24 cellular contexts compared by ENCODE assay signal in genomic region chr1:31756578-31756977, GRCh38. TPM values are rescaled to one million over a fixed set of nuclear protein-coding genes. Genes with fewer than 3 reads are reported as not detected.
DNase-seq lines count a peak whose midpoint lies in the region; ATAC-seq and TF ChIP-seq lines count a peak whose summit lies in the region.
"Had no signal": no experiment of that assay in that cellular context is flagged by ENCODE, and none has a peak within 500 bp of the region (broad histone marks: within the 10 kb centered on the region; RNA-seq: fewer than 3 reads in every experiment).

No MANE protein-coding gene starts in this region.

- H3K4me2 ChIP-seq in mesenchymal stem cell (ENCODE audit: low read length, poor library complexity, severe bottlenecking) (no peak overlapping the region), neuronal stem cell (ENCODE audit: insufficient read depth, low read length, poor library complexity, severe bottlenecking) (no peak overlapping the region)
- H3K4me2 ChIP-seq: A549 had no signal

- no peak overlapping the region for H3K23ac ChIP-seq in mesenchymal stem cell (ENCODE audit: low read length in 2 of 2)
- H3K23ac ChIP-seq in neuronal stem cell (ENCODE audit: low read depth, low read length, poor library complexity) = peak overlapping the region; percentile 8

- no peak overlapping the region for H3K4ac ChIP-seq in mesenchymal stem cell (ENCODE audit: low read depth in 1 of 2, low read length in 2 of 2)
- H3K4ac ChIP-seq in neuronal stem cell (ENCODE audit: low read length) = no peak overlapping the region

- no peak for TF ChIP-seq CTCF in RWPE1 (conservative IDR thresholded peaks at IDR 0.05; ENCODE audit: low read depth)

- no peak overlapping the region for H2BK5ac ChIP-seq in mesenchymal stem cell (ENCODE audit: low read depth, low read length, poor library complexity, severe bottlenecking)
- H2BK5ac ChIP-seq in neuronal stem cell (ENCODE audit: low read length) = no peak overlapping the region

- POLR2A ChIA-PET in RWPE1 (lab: Yijun Ruan, JAX; ENCODE audit: low non-redundant PET) = no interaction called here

- H3K27ac ChIP-seq in RWPE1 (peak overlapping the region; percentile 77; the same call in 1 of the 2 replicates), caudate nucleus (ENCODE audit: low read depth, low read length) (peak overlapping the region; percentile 28), mesenchymal stem cell (ENCODE audit: low read length, poor library complexity, severe bottlenecking) (no peak overlapping the region), neuronal stem cell (replicated peaks; ENCODE audit: low read length) (no peak overlapping the region)
- H3K27ac ChIP-seq: A549; BLaER1 treated with 17β-estradiol and CSF1 and Interleukin-3, amounts not matched to agents 10 nM and 100 nM had no signal

- H2BK120ac ChIP-seq in mesenchymal stem cell (ENCODE audit: low read depth, low read length) = no peak overlapping the region
- peak overlapping the region; percentile 6 for H2BK120ac ChIP-seq in neuronal stem cell (ENCODE audit: low read depth, low read length)

- H3K79me1 ChIP-seq in mesenchymal stem cell (replicated peaks; ENCODE audit: low read length, poor library complexity, severe bottlenecking) = no peaks in the 10 kb centered on the region
- no peaks in the 10 kb centered on the region for H3K79me1 ChIP-seq in neuronal stem cell (ENCODE audit: low read depth, low read length)

- DNase-seq in RWPE1 (ENCODE audit: low spot score) = no peak
- no peak for DNase-seq in caudate nucleus (lab: John Stamatoyannopoulos, UW)
- DNase-seq in mesenchymal stem cell = no peak
- DNase-seq in neuronal stem cell (ENCODE audit: low spot score) = no peak
- DNase-seq in activated T-cell treated with anti-CD3 and anti-CD28 coated beads, Interleukin-2, amount 50 U/mL, for 48 hours = no peak
- no peak for DNase-seq in superior temporal gyrus (ENCODE audit: extremely low spot score)
- DNase-seq: 8988T; ACHN; AML-193; BE2C; CD4-positive, alpha-beta T cell; CD8-positive, alpha-beta memory T cell; DMS 273 treated with DMSO at 0.1 percent for 48 hours; DMS79; EL; GDM1; GOT3; HCEC 1CT had no signal

- H3K18ac ChIP-seq in mesenchymal stem cell (ENCODE audit: low read depth in 1 of 2, low read length in 2 of 2) (no peak overlapping the region), neuronal stem cell (ENCODE audit: low read length) (no peak overlapping the region)

- H3K4me1 ChIP-seq in mesenchymal stem cell (ENCODE audit: control insufficient read depth, insufficient read depth, low read depth, low read length) = peaks cover 36% of the 10 kb centered on the region
- peaks cover 24 to 32% of the 10 kb centered on the region in 2 donors for H3K4me1 ChIP-seq in neuronal stem cell (ENCODE audit: control insufficient read depth in 2 of 2, insufficient read depth in 1 of 2, low read depth in 1 of 2, low read length in 2 of 2)

- H2AFZ ChIP-seq in mesenchymal stem cell (ENCODE audit: low read depth, low read length) = no peak overlapping the region
- H2AFZ ChIP-seq in neuronal stem cell (ENCODE audit: low read length) = no peak overlapping the region

- H3K27me3 ChIP-seq in mesenchymal stem cell (ENCODE audit: control insufficient read depth in 1 of 2, insufficient read depth in 1 of 2, low read length in 2 of 2) (peaks cover 0 to 8% of the 10 kb centered on the region in 2 experiments), neuronal stem cell (ENCODE audit: control insufficient read depth in 3 of 3, insufficient read depth in 3 of 3, low read depth in 1 of 3, low read length in 3 of 3) (no peaks in the 10 kb centered on the region)
- H3K27me3 ChIP-seq: BE2C had no signal

- no peak for ATAC-seq in HG02759 (IDR thresholded peaks at IDR 0.05; ENCODE audit: unreplicated experiment)
- ATAC-seq in GM21825 (IDR thresholded peaks at IDR 0.05; ENCODE audit: unreplicated experiment) = no peak
- ATAC-seq: A549, GM12878 had no signal

- H3K9me3 ChIP-seq in mesenchymal stem cell (ENCODE audit: control insufficient read depth, low read length) (no peaks in the 10 kb centered on the region), neuronal stem cell (replicated peaks in 1 of 2; ENCODE audit: control insufficient read depth in 2 of 2, insufficient read depth in 1 of 2, low read depth in 1 of 2, low read length in 2 of 2) (no peaks in the 10 kb centered on the region)
- H3K9me3 ChIP-seq: A549; BE2C; BLaER1 treated with 17β-estradiol and CSF1 and Interleukin-3, amounts not matched to agents 10 nM and 100 nM had no signal

- H3K36me3 ChIP-seq in mesenchymal stem cell (ENCODE audit: control insufficient read depth in 1 of 2, insufficient read depth in 2 of 2, low read depth in 1 of 2, low read length in 2 of 2) (peaks cover 0 to 9% of the 10 kb centered on the region in 2 experiments), neuronal stem cell (replicated peaks in 1 of 2; ENCODE audit: control insufficient read depth in 2 of 2, insufficient read depth in 2 of 2, low read length in 2 of 2) (peaks cover 0 to 2% of the 10 kb centered on the region in 2 donors)
- H3K36me3 ChIP-seq: BE2C; BLaER1 treated with 17β-estradiol and CSF1 and Interleukin-3, amounts not matched to agents 10 nM and 100 nM had no signal

- CTCF ChIA-PET in RWPE1 (lab: Yijun Ruan, JAX) = interaction anchor here (0.6 kb wide), 1 partner anchor 26 kb away, joined by 3 read pairs; no protein-coding TSS in a partner anchor

- H2BK15ac ChIP-seq in mesenchymal stem cell (ENCODE audit: low read depth, poor library complexity, severe bottlenecking) = no peak overlapping the region
- H2BK15ac ChIP-seq in neuronal stem cell (ENCODE audit: low read length) = no peak overlapping the region

- no peak overlapping the region for H4K8ac ChIP-seq in mesenchymal stem cell (ENCODE audit: low read length)
- no peak overlapping the region for H4K8ac ChIP-seq in neuronal stem cell (ENCODE audit: low read depth, low read length)

- H4K91ac ChIP-seq in mesenchymal stem cell (ENCODE audit: low read length) (peak overlapping the region; percentile 46), neuronal stem cell (ENCODE audit: low read depth, low read length, poor library complexity) (no peak overlapping the region)

- H3K4me3 ChIP-seq in mesenchymal stem cell (ENCODE audit: insufficient read depth in 1 of 2, low read depth in 1 of 2, low read length in 2 of 2) = no peak overlapping the region
- H3K4me3 ChIP-seq in neuronal stem cell (ENCODE audit: low read length in 2 of 2) = no peak overlapping the region
- H3K4me3 ChIP-seq: A549; BLaER1 treated with 17β-estradiol and CSF1 and Interleukin-3, amounts not matched to agents 10 nM and 100 nM; GM12878 had no signal

- no peak overlapping the region for H3K14ac ChIP-seq in mesenchymal stem cell (ENCODE audit: low read length in 2 of 2)
- H3K14ac ChIP-seq in neuronal stem cell (ENCODE audit: low read length) = no peak overlapping the region

- H2BK12ac ChIP-seq in mesenchymal stem cell (ENCODE audit: low read length in 2 of 2) = no peak overlapping the region
- no peak overlapping the region for H2BK12ac ChIP-seq in neuronal stem cell (ENCODE audit: low read length)

- H3K9ac ChIP-seq in mesenchymal stem cell (ENCODE audit: low read length) (no peak overlapping the region), neuronal stem cell (ENCODE audit: low read depth, low read length, poor library complexity) (no peak overlapping the region)
- H3K9ac ChIP-seq: BLaER1 treated with 17β-estradiol and CSF1 and Interleukin-3, amounts not matched to agents 10 nM and 100 nM had no signal

- H2AK5ac ChIP-seq in mesenchymal stem cell (ENCODE audit: low read length, severe bottlenecking) (no peak overlapping the region), neuronal stem cell (ENCODE audit: low read depth, low read length) (no peak overlapping the region)

- 96% methylated on average over 13 of the region's 13 CpGs for WGBS in mesenchymal stem cell
- no CpG with 5 or more reads among the region's 13 CpGs for WGBS in neuronal stem cell (ENCODE audit: extremely low coverage in 2 of 2, insufficient read length in 2 of 2, insufficient replicate concordance in 1 of 2), 2 donors

RNA-seq across cellular contexts. Expression of gene ADGRB2, which starts 7.6 kb away (rescaled TPM):
- polyA plus RNA-seq in mesenchymal stem cell (2013, experiment 1 of 2) = 6.1 TPM
- 5.3 TPM for polyA plus RNA-seq in mesenchymal stem cell (2013, experiment 2 of 2)
- 25.2 TPM for polyA plus RNA-seq in neuronal stem cell (2013, experiment 1 of 2)
- 24.4 TPM for polyA plus RNA-seq in neuronal stem cell (2013, experiment 2 of 2)
- polyA plus RNA-seq: CD14-positive monocyte had no signal

RNA-seq across cellular contexts. Expression of gene COL16A1, which starts 52.8 kb away (rescaled TPM):
- 20.9 TPM for polyA plus RNA-seq in mesenchymal stem cell (2013, experiment 1 of 2)
- polyA plus RNA-seq in mesenchymal stem cell (2013, experiment 2 of 2) = 18.3 TPM
- polyA plus RNA-seq in neuronal stem cell (2013, experiment 1 of 2) = 1.2 TPM
- polyA plus RNA-seq in neuronal stem cell (2013, experiment 2 of 2) = 1.3 TPM
- polyA plus RNA-seq: CD14-positive monocyte; CD8-positive, alpha-beta memory T cell had no signal

RNA-seq across cellular contexts. Expression of gene SPOCD1, which starts 59.2 kb away (rescaled TPM):
- 20.4 TPM for polyA plus RNA-seq in mesenchymal stem cell (2013, experiment 1 of 2)
- 20.7 TPM for polyA plus RNA-seq in mesenchymal stem cell (2013, experiment 2 of 2)
- 1.1 TPM for polyA plus RNA-seq in neuronal stem cell (2013, experiment 1 of 2)
- 0.97 TPM for polyA plus RNA-seq in neuronal stem cell (2013, experiment 2 of 2)
- polyA plus RNA-seq: CD14-positive monocyte; CD8-positive, alpha-beta memory T cell had no signal

Comparison
In these comparisons a context has a peak if more than half of its experiments do, and no peak if none do; other contexts are left out.
1. H3K27ac ChIP-seq: peak in RWPE1 (single experiment) and caudate nucleus (single experiment); none in mesenchymal stem cell (single experiment) and neuronal stem cell (single experiment).